In the genomic region with DNA sequence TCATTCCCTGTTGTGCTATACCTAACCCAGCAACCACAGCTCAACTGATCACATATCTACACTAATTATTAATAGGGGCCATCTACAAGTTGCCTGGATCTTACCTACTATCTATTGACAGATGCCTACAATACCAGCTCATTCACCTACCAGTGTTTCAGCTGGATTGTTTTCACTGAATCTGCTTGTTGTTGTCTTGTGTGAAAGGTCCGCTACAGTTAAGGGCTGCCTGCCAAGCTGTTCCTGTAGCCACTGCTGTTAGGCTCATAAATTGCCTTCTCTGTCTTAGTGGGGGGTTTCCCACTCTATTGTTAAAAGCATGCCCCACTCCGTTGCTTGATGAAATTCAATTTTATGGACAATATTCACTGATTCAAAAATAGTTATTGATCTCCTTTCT, we compare ENCODE assay signal across 23 cellular contexts.
DNase-seq lines count a peak whose midpoint lies in the region; ATAC-seq and TF ChIP-seq lines count a peak whose summit lies in the region.
"Had no signal": no experiment of that assay in that cellular context is flagged by ENCODE, and none has a peak within 500 bp of the region (broad histone marks: within the 10 kb centered on the region; RNA-seq: fewer than 3 reads in every experiment).

No MANE protein-coding gene starts in this region.

- H3K9me3 ChIP-seq in uterus, result no peaks in the 10 kb centered on the region
- no peaks in the 10 kb centered on the region for H3K9me3 ChIP-seq in upper lobe of right lung
- H3K9me3 ChIP-seq: BLaER1, Caco-2, psoas muscle, thoracic aorta had no signal

- H3K27me3 ChIP-seq in uterus (peaks cover 0 to 3% of the 10 kb centered on the region in 2 donors), upper lobe of right lung (no peaks in the 10 kb centered on the region)
- H3K27me3 ChIP-seq: BLaER1 had no signal

- H3K27ac ChIP-seq in uterus (no peak overlapping the region), upper lobe of right lung (no peak overlapping the region)
- H3K27ac ChIP-seq: BLaER1, psoas muscle, thoracic aorta had no signal

- H3K36me3 ChIP-seq in uterus, result no peaks in the 10 kb centered on the region
- H3K36me3 ChIP-seq in upper lobe of right lung, result no peaks in the 10 kb centered on the region
- H3K36me3 ChIP-seq: BLaER1, thoracic aorta had no signal

- no peak overlapping the region for H3K4me3 ChIP-seq in astrocyte of the cerebellum (ENCODE audit: low read depth, low read length)
- H3K4me3 ChIP-seq in uterus, result no peak overlapping the region
- H3K4me3 ChIP-seq in upper lobe of right lung, result no peak overlapping the region
- H3K4me3 ChIP-seq: BLaER1, K562, psoas muscle, thoracic aorta had no signal

- no peaks in the 10 kb centered on the region for H3K4me1 ChIP-seq in uterus
- H3K4me1 ChIP-seq in upper lobe of right lung, result no peaks in the 10 kb centered on the region
- H3K4me1 ChIP-seq: BLaER1, Caco-2, psoas muscle had no signal

- ATAC-seq in upper lobe of right lung, result no peak
- ATAC-seq: K562; left ventricle myocardium superior; psoas muscle; stimulated activated naive CD8-positive, alpha-beta T cell treated with anti-CD3 and anti-CD28 coated beads, Interleukin-15, Interleukin-2, amounts not matched to agents 100 U/mL and 50 U/mL, for 24 hours had no signal

- intact Hi-C loops in uterus (cut with DNase I; ENCODE audit: low total_unique reads), result no loop called here
- intact Hi-C loops in posterior cingulate gyrus (cut with DNase I), result no loop called here
- intact Hi-C loops in upper lobe of right lung (cut with DNase I), result no loop called here

- DNase-seq in DMS153 treated with DMSO at 0.1 percent for 48 hours (lab: John Stamatoyannopoulos, UW; ENCODE audit: unreplicated experiment) (peak; percentile 40), NCI-H128 (lab: John Stamatoyannopoulos, UW; ENCODE audit: unreplicated experiment) (peak; percentile 45), NCI-H2227 treated with DMSO at 0.1 percent for 48 hours (lab: John Stamatoyannopoulos, UW) (peak; percentile 29), astrocyte of the cerebellum (ENCODE audit: low read depth) (peak; percentile 4), uterus (no peak), posterior cingulate gyrus (no peak), upper lobe of right lung (no peak), AG08395 (ENCODE audit: low spot score) (no peak)
- DNase-seq: activated B cell treated with CpG ODN at 0.5 μM for 24 hours; activated CD4-positive, alpha-beta T cell treated with anti-CD3 and anti-CD28 coated beads, Interleukin-2, amount 50 U/mL, for 4 hours; activated naive CD4-positive, alpha-beta T cell treated with anti-CD3 and anti-CD28 coated beads for 36 hours; amniotic stem cell; Caco-2; HCEC 1CT; islet precursor cell; left ventricle myocardium superior; NCI-H187; NCI-H524; psoas muscle; stimulated activated naive CD8-positive, alpha-beta T cell treated with anti-CD3 and anti-CD28 coated beads, Interleukin-15, Interleukin-2, amounts not matched to agents 100 U/mL and 50 U/mL, for 24 hours had no signal

- in situ Hi-C loops in astrocyte of the cerebellum (cut with HindIII; ENCODE audit: low sequenced_read_pairs), result no loop called here

- TF ChIP-seq CTCF in astrocyte of the cerebellum (IDR thresholded peaks at IDR 0.05; ENCODE audit: low read depth, low read length, missing control alignments) (no peak), uterus (IDR thresholded peaks at IDR 0.05) (no peak), upper lobe of right lung (IDR thresholded peaks at IDR 0.05) (no peak)

- TF ChIP-seq POLR2A in uterus (IDR thresholded peaks at IDR 0.05), result no peak

Comparison
In these comparisons a context has a peak if more than half of its experiments do, and no peak if none do; other contexts are left out.
1. DNase-seq: peak in DMS153 treated with DMSO at 0.1 percent for 48 hours (single experiment), NCI-H128 (single experiment), NCI-H2227 treated with DMSO at 0.1 percent for 48 hours (single experiment) and astrocyte of the cerebellum (single experiment); none in uterus (0 of 2), posterior cingulate gyrus (0 of 10), upper lobe of right lung (single experiment) and AG08395 (single experiment).